Comparison of ENCODE assay signal across 1 cellular context in genomic region chr18:47893939-47894699, GRCh38.
TF ChIP-seq lines count a peak whose summit lies in the region.

No MANE protein-coding gene starts in this region.

TF ChIP-seq in A549, 52 proteins besides CTCF, POLR2A, EP300 and RAD21 (continued from another document):
- TF ChIP-seq NPAS2 (CRISPR knock-in tag; IDR thresholded peaks at IDR 0.05; ENCODE audit: borderline replicate concordance) (no peak), FOXS1 (CRISPR knock-in tag; IDR thresholded peaks at IDR 0.05) (no peak), PBX3 (IDR thresholded peaks at IDR 0.05) (no peak), KDM5A (IDR thresholded peaks at IDR 0.05) (no peak), BHLHE40 (IDR thresholded peaks at IDR 0.05; ENCODE audit: low read depth, low read length) (no peak), PHF8 (IDR thresholded peaks at IDR 0.05; ENCODE audit: borderline replicate concordance, low read depth) (no peak), NFE2L2 (conservative IDR thresholded peaks at IDR 0.05; ENCODE audit: low read length) (no peak)
TF ChIP-seq in A549: peak in this region for 0.
